In the genomic region with DNA sequence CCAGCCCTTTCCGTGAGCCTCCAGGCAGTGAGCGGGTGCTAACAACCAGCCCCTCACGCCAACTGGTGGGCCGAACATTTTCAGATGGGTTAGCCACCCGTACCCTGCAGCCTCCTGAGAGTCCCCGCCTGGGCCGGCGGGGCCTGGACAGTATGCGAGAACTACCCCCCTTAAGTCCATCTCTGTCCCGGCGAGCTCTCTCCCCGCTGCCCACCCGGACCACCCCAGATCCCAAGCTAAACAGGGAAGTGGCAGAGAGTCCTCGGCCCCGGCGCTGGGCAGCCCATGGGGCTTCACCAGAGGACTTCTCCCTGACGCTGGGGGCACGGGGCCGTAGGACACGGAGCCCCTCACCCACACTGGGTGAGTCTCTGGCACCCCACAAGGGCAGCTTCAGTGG, we compare ENCODE assay signal across 24 cellular contexts. TPM values are rescaled to one million over a fixed set of nuclear protein-coding genes. Genes with fewer than 3 reads are reported as not detected.
"Had no signal": no experiment of that assay in that cellular context is flagged by ENCODE, and none has a peak within 500 bp of the region (broad histone marks: within the 10 kb centered on the region; RNA-seq: fewer than 3 reads in every experiment).

No MANE protein-coding gene starts in this region.

- H3K36me3 Mint-ChIP-seq: activated naive CD8-positive, alpha-beta T cell treated with anti-CD3 and anti-CD28 coated beads for 36 hours; naive B cell had no signal

- H3K9me3 ChIP-seq: mucosa of descending colon, spleen, transverse colon had no signal

- H3K27ac ChIP-seq: cardiac muscle cell, foreskin keratinocyte, spleen, transverse colon had no signal

- H3K27me3 ChIP-seq: cardiac muscle cell, foreskin keratinocyte, spleen, transverse colon had no signal

- H3K4me3 ChIP-seq: cardiac muscle cell, mucosa of descending colon, spleen, transverse colon had no signal

- H3K27ac Mint-ChIP-seq: activated B cell treated with CpG ODN at 0.5 μM for 24 hours; activated naive CD8-positive, alpha-beta T cell treated with anti-CD3 and anti-CD28 coated beads for 36 hours; T-helper 1 cell treated with Interleukin-12 subunit alpha and Interleukin-12 subunit beta and Interleukin-4 antibody, amounts not matched to agents 30 μg/mL and 1 μg/mL, for 36 hours had no signal

- H3K4me1 Mint-ChIP-seq: activated B cell treated with CpG ODN at 0.5 μM for 24 hours; activated naive CD8-positive, alpha-beta T cell treated with anti-CD3 and anti-CD28 coated beads for 36 hours; naive B cell had no signal

- ATAC-seq: foreskin keratinocyte; mucosa of descending colon; stimulated activated naive CD8-positive, alpha-beta T cell treated with anti-CD3 and anti-CD28 coated beads, Interleukin-15, Interleukin-2, amounts not matched to agents 100 U/mL and 50 U/mL, for 24 hours had no signal

- H3K4me3 Mint-ChIP-seq: activated B cell treated with CpG ODN at 0.5 μM for 24 hours; activated naive CD8-positive, alpha-beta T cell treated with anti-CD3 and anti-CD28 coated beads for 36 hours; naive B cell; T-helper 1 cell treated with Interleukin-12 subunit alpha and Interleukin-12 subunit beta and Interleukin-4 antibody, amounts not matched to agents 30 μg/mL and 1 μg/mL, for 36 hours had no signal

- DNase-seq: activated B cell treated with CpG ODN at 0.5 μM for 24 hours; activated CD4-positive, alpha-beta T cell treated with anti-CD3 and anti-CD28 coated beads for 4 hours; activated CD4-positive, alpha-beta T cell treated with anti-CD3 and anti-CD28 coated beads, Interleukin-2, amount 50 U/mL, for 48 hours; activated naive CD4-positive, alpha-beta T cell treated with Interleukin-2 at 50 U/mL for 16 hours; activated naive CD8-positive, alpha-beta T cell treated with anti-CD3 and anti-CD28 coated beads for 36 hours; activated T-cell treated with anti-CD3 and anti-CD28 coated beads, Interleukin-2, amount 50 U/mL, for 48 hours; amniotic stem cell; dermis blood vessel endothelial cell; effector memory CD4-positive, alpha-beta T cell; foreskin keratinocyte; kidney glomerular epithelial cell; mesendoderm; naive B cell; occipital lobe; spleen; stimulated activated CD4-positive, alpha-beta T cell treated with anti-CD3 and anti-CD28 coated beads, Interleukin-4, amount 100 ng/mL, for 24 hours; stimulated activated naive CD8-positive, alpha-beta T cell treated with anti-CD3 and anti-CD28 coated beads, Interleukin-15, Interleukin-2, amounts not matched to agents 100 U/mL and 50 U/mL, for 24 hours; T1000; transverse colon had no signal

- H3K9me3 Mint-ChIP-seq: activated B cell treated with CpG ODN at 0.5 μM for 24 hours; activated naive CD8-positive, alpha-beta T cell treated with anti-CD3 and anti-CD28 coated beads for 36 hours; T-helper 1 cell treated with Interleukin-12 subunit alpha and Interleukin-12 subunit beta and Interleukin-4 antibody, amounts not matched to agents 30 μg/mL and 1 μg/mL, for 36 hours had no signal

- H3K36me3 ChIP-seq: transverse colon had no signal

- H3K27me3 Mint-ChIP-seq: activated naive CD8-positive, alpha-beta T cell treated with anti-CD3 and anti-CD28 coated beads for 36 hours had no signal

RNA-seq across cellular contexts. Expression of gene TREH, which starts 51.4 kb away (rescaled TPM):
- total RNA-seq: activated B cell treated with CpG ODN at 0.5 μM for 24 hours; activated CD8-positive, alpha-beta memory T cell treated with anti-CD3 and anti-CD28 coated beads for 36 hours; activated naive CD8-positive, alpha-beta T cell treated with anti-CD3 and anti-CD28 coated beads for 36 hours; cardiac muscle cell; dermis blood vessel endothelial cell; foreskin keratinocyte; lower leg skin; occipital lobe; spleen had no signal
